20 cellular contexts compared by ENCODE assay signal in genomic region chr9:125532412-125532811, GRCh38.
DNase-seq lines count a peak whose midpoint lies in the region; ATAC-seq, FAIRE-seq and TF ChIP-seq lines count a peak whose summit lies in the region.
"Had no signal": no experiment of that assay in that cellular context is flagged by ENCODE, and none has a peak within 500 bp of the region (broad histone marks: within the 10 kb centered on the region; RNA-seq: fewer than 3 reads in every experiment).

No MANE protein-coding gene starts in this region.

- peak overlapping the region; percentile 37; the same call in 1 of the 2 replicates for H3K14ac ChIP-seq in IMR-90 (replicated peaks; ENCODE audit: low read depth, low read length)

- BruUV-seq in IMR-90 (replicated peaks; lab: Mats Ljungman, UMichigan), result no TSS peak

- peaks cover 4% of the 10 kb centered on the region for H3K36me3 Mint-ChIP-seq in memory B cell
- no peaks in the 10 kb centered on the region for H3K36me3 Mint-ChIP-seq in activated CD4-positive, alpha-beta T cell treated with anti-CD3 and anti-CD28 coated beads for 36 hours (ENCODE audit: low read depth)

- H3K23ac ChIP-seq in IMR-90 (ENCODE audit: low read depth, low read length), result no peak overlapping the region

- no peaks in the 10 kb centered on the region for H3K9me3 ChIP-seq in A549
- H3K9me3 ChIP-seq in IMR-90 (ENCODE audit: control insufficient read depth, insufficient read depth, low read length), result no peaks in the 10 kb centered on the region

- no peak for FAIRE-seq in A549 (lab: Jason Lieb, UNC)
- FAIRE-seq: G401.6, GM12891, GM19239 had no signal

- H2AFZ ChIP-seq in IMR-90 (replicated peaks; ENCODE audit: low read length, poor library complexity), result no peak overlapping the region
- H2AFZ ChIP-seq: PC-9 had no signal

- no peak overlapping the region for H3K56ac ChIP-seq in IMR-90 (ENCODE audit: extremely low read depth, insufficient read depth, low read length)

- TF ChIP-seq CTCF in A549 (IDR thresholded peaks at IDR 0.05) (no peak), IMR-90 (conservative IDR thresholded peaks at IDR 0.05; ENCODE audit: low read depth, low read length) (no peak)

- no peaks in the 10 kb centered on the region for H3K27me3 ChIP-seq in IMR-90 (ENCODE audit: control insufficient read depth, insufficient read depth, low read length)

- peak overlapping the region; percentile 36; the same call in 1 of the 2 replicates for H3K4ac ChIP-seq in IMR-90 (ENCODE audit: low read depth, low read length)

- dilution Hi-C loops in IMR-90 (cut with HindIII; ENCODE audit: low sequenced_read_pairs, unreplicated experiment), result no loop called here

- H3K9me1 ChIP-seq in IMR-90 (ENCODE audit: insufficient read depth, low read length), result peaks cover 15% of the 10 kb centered on the region

- no peak overlapping the region for H3K4me3 Mint-ChIP-seq in memory B cell
- no peak overlapping the region for H3K4me3 Mint-ChIP-seq in activated CD4-positive, alpha-beta T cell treated with anti-CD3 and anti-CD28 coated beads for 36 hours

- peaks cover 29% of the 10 kb centered on the region for H3K4me1 Mint-ChIP-seq in memory B cell
- H3K4me1 Mint-ChIP-seq in activated CD4-positive, alpha-beta T cell treated with anti-CD3 and anti-CD28 coated beads for 36 hours, result peaks cover 27% of the 10 kb centered on the region

- H3K4me1 ChIP-seq in A549 (peaks cover 33% of the 10 kb centered on the region), IMR-90 (ENCODE audit: control insufficient read depth, insufficient read depth, low read length) (peaks cover 12% of the 10 kb centered on the region)

- H2BK5ac ChIP-seq in IMR-90 (ENCODE audit: low read depth, low read length, poor library complexity, severe bottlenecking), result no peak overlapping the region

- POLR2A ChIA-PET in A549 (lab: Yijun Ruan, JAX) (no interaction called here), IMR-90 (lab: Charles Lee; ENCODE audit: unreplicated experiment) (no interaction called here)
- POLR2A ChIA-PET in activated CD4-positive, alpha-beta T cell treated with anti-CD3 and anti-CD28 coated beads for 36 hours (lab: Charles Lee), result no interaction called here

- H3K18ac ChIP-seq in IMR-90 (ENCODE audit: low read depth, low read length), result peak overlapping the region; percentile 38; the same call in 1 of the 2 replicates

- DNase-seq in A549 (ENCODE audit: low read depth in 1 of 2, low spot score in 1 of 2) (no peak), IMR-90 (no peak), amniotic epithelial cell (ENCODE audit: low read depth) (peak; percentile 45), memory B cell (ENCODE audit: low spot score in 2 of 2) (no peak), SHP77 (lab: John Stamatoyannopoulos, UW) (no peak), posterior cingulate gyrus (no peak)
- no peak for DNase-seq in activated CD4-positive, alpha-beta T cell treated with anti-CD3 and anti-CD28 coated beads for 36 hours
- DNase-seq: COR-L47; GOT3; NCI-H1436 treated with DMSO at 0.1 percent for 48 hours; NCI-H2227 treated with DMSO at 0.1 percent for 48 hours; NCI-H524 treated with DMSO at 0.1 percent for 48 hours; NK-92 treated with Interleukin-12 subunit alpha and Interleukin-12 subunit beta, amount 100 ng/mL, for 24 hours; PC-9 had no signal

- TF ChIP-seq RAD21 in A549 (conservative IDR thresholded peaks at IDR 0.05 in 1 of 2, IDR thresholded peaks at IDR 0.05 in 1 of 2) (no peak), IMR-90 (IDR thresholded peaks at IDR 0.05; ENCODE audit: low read length) (no peak)

- TF ChIP-seq POLR2A in A549 (IDR thresholded peaks at IDR 0.05; ENCODE audit: low read length) (no peak), IMR-90 (IDR thresholded peaks at IDR 0.05; ENCODE audit: low read depth, low read length) (no peak)

- H3K4me3 ChIP-seq in A549 (no peak overlapping the region), IMR-90 (ENCODE audit: insufficient read depth, low read depth, low read length) (no peak overlapping the region)
- H3K4me3 ChIP-seq: PC-9, SK-N-MC had no signal

- no peaks in the 10 kb centered on the region for H3K36me3 ChIP-seq in IMR-90 (ENCODE audit: control insufficient read depth, insufficient read depth, low read length)

- CTCF ChIA-PET in A549 (lab: Yijun Ruan, JAX), result interaction anchor here (1.1 kb wide), 1 partner anchor 23 kb away, joined by 3 read pairs; no protein-coding TSS in a partner anchor
- CTCF ChIA-PET in IMR-90 (lab: Yijun Ruan, JAX), result interaction anchor here (1.5 kb wide), 1 partner anchor 12 kb away, joined by 3 read pairs; no protein-coding TSS in a partner anchor
- CTCF ChIA-PET in activated CD4-positive, alpha-beta T cell treated with anti-CD3 and anti-CD28 coated beads for 36 hours (lab: Charles Lee), result interaction anchor here (0.9 kb wide), 1 partner anchor 244 kb away, joined by 3 read pairs; no protein-coding TSS in a partner anchor

- no peak overlapping the region for H4K91ac ChIP-seq in IMR-90 (ENCODE audit: insufficient read depth, low read depth, low read length)

- H3K27ac ChIP-seq in A549 (peak overlapping the region; percentile 11 to 40; a peak in 2 of 6 replicates), IMR-90 (ENCODE audit: insufficient read depth, low read length) (no peak overlapping the region)
- H3K27ac ChIP-seq: C4-2B, PC-9, SK-N-MC had no signal

- intact Hi-C loops in IMR-90 (cut with micrococcal nuclease) (no loop called here), posterior cingulate gyrus (cut with DNase I) (no loop called here)
- intact Hi-C loops in activated CD4-positive, alpha-beta T cell treated with anti-CD3 and anti-CD28 coated beads for 36 hours (cut with DNase I, micrococcal nuclease), result no loop called here

- H3K27me3 Mint-ChIP-seq in memory B cell, result no peaks in the 10 kb centered on the region
- no peaks in the 10 kb centered on the region for H3K27me3 Mint-ChIP-seq in activated CD4-positive, alpha-beta T cell treated with anti-CD3 and anti-CD28 coated beads for 36 hours

- H2AK5ac ChIP-seq in IMR-90 (ENCODE audit: low read depth, low read length), result peak overlapping the region; percentile 28; the same call in 1 of the 2 replicates

- no peak overlapping the region for H2BK120ac ChIP-seq in IMR-90 (ENCODE audit: low read depth, low read length)

- H4K5ac ChIP-seq in IMR-90 (ENCODE audit: low read depth, low read length), result no peak overlapping the region

- H3K9me3 Mint-ChIP-seq in memory B cell, result no peaks in the 10 kb centered on the region
- H3K9me3 Mint-ChIP-seq in activated CD4-positive, alpha-beta T cell treated with anti-CD3 and anti-CD28 coated beads for 36 hours (ENCODE audit: low read depth), result no peaks in the 10 kb centered on the region

- no peak overlapping the region for H3K9ac ChIP-seq in IMR-90 (ENCODE audit: low read depth, low read length)

- peak overlapping the region; percentile 78 for H3K27ac Mint-ChIP-seq in memory B cell
- H3K27ac Mint-ChIP-seq in activated CD4-positive, alpha-beta T cell treated with anti-CD3 and anti-CD28 coated beads for 36 hours, result no peak overlapping the region

- WGBS in A549 (ENCODE audit: missing lambda C conversion rate), result 60% methylated on average over 3 of the region's 3 CpGs
- WGBS in IMR-90 (ENCODE audit: extremely low coverage in 2 of 2, insufficient read length in 1 of 2), 2 experiments, result 20% methylated on average over 1 of the region's 3 CpGs; no CpG with 5 or more reads in 1 of the 2 experiments

- in situ Hi-C loops in IMR-90 (cut with MboI; ENCODE audit: low sequenced_read_pairs), result no loop called here

- H3K4me2 ChIP-seq in A549, result peak overlapping the region; percentile 48
- H3K4me2 ChIP-seq in IMR-90 (ENCODE audit: low read depth, low read length), result peak overlapping the region; percentile 25; the same call in 1 of the 2 replicates
- H3K4me2 ChIP-seq: PC-9 had no signal

- no peak overlapping the region for H2BK20ac ChIP-seq in IMR-90 (ENCODE audit: low read depth, low read length)

- TF ChIP-seq EP300 in A549 (IDR thresholded peaks at IDR 0.05), result no peak

- H4K20me1 ChIP-seq in IMR-90 (ENCODE audit: insufficient read depth, low read length), result 0 out of 2 replicates have a peak, but pooled peaks cover under 1% of the 10 kb centered on the region

- no peak overlapping the region for H4K8ac ChIP-seq in IMR-90 (ENCODE audit: low read depth in 2 of 2, low read length in 2 of 2)

- H2AK9ac ChIP-seq in IMR-90 (replicated peaks; ENCODE audit: low read depth, low read length, poor library complexity), result no peak overlapping the region

- ATAC-seq in A549 (no peak), IMR-90 (ENCODE audit: low read depth) (0 out of 2 replicates have a peak, but pooled peaks have one; percentile 21), memory B cell (ENCODE audit: low read depth) (no peak), HG03520 (IDR thresholded peaks at IDR 0.05; ENCODE audit: unreplicated experiment) (no peak)
- ATAC-seq in activated CD4-positive, alpha-beta T cell treated with anti-CD3 and anti-CD28 coated beads for 36 hours, result no peak

- peaks cover 23 to 36% of the 10 kb centered on the region in 2 experiments for H3K79me1 ChIP-seq in IMR-90 (ENCODE audit: low read depth in 1 of 2, low read length in 2 of 2)

- H2BK15ac ChIP-seq in IMR-90 (ENCODE audit: low read depth, low read length), result no peak overlapping the region

TF ChIP-seq in A549, 52 proteins besides CTCF, POLR2A, EP300 and RAD21 (continues in another document):
- no peak for TF ChIP-seq SREBF2 (IDR thresholded peaks at IDR 0.05)
- TF ChIP-seq MAZ (IDR thresholded peaks at IDR 0.05; ENCODE audit: borderline replicate concordance, low read depth, low read length), result no peak
- TF ChIP-seq ZNF302 (CRISPR knock-in tag; IDR thresholded peaks at IDR 0.05), result no peak
- no peak for TF ChIP-seq ZFP36 (IDR thresholded peaks at IDR 0.05; ENCODE audit: borderline replicate concordance, partially characterized antibody)
- TF ChIP-seq BHLHE40 (IDR thresholded peaks at IDR 0.05; ENCODE audit: low read depth, low read length), result no peak

TF ChIP-seq in IMR-90, 13 proteins besides CTCF, POLR2A, EP300 and RAD21 (continues in another document):
- TF ChIP-seq USF2 (IDR thresholded peaks at IDR 0.05; ENCODE audit: low read depth, low read length) (no peak), CHD1 (IDR thresholded peaks at IDR 0.05; ENCODE audit: low read depth, low read length) (no peak), RCOR1 (IDR thresholded peaks at IDR 0.05; ENCODE audit: insufficient replicate concordance, low read length) (no peak), MAFK (IDR thresholded peaks at IDR 0.05; ENCODE audit: low read depth, low read length) (no peak)
